Comparison of ENCODE assay signal across 3 cellular contexts in the genomic region with DNA sequence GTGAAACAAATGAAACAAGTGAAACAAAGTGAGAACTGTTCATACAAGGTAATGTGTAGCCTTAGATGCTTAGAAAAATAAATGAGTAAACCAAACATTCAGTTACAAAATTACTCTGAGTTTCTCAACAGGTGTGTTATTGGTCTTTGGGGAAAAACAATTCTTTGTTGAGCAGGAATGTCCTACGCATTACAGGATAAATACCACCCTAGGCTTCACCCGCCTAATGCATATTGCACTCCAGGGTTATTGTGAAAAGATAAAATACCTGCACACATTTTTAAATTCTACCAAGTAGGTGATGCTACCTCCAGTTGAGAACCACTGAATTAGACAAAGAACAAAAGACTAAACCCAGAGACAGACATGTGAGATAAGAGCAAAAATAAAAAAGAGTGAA.
"Had no signal": no experiment of that assay in that cellular context is flagged by ENCODE, and none has a peak within 500 bp of the region (broad histone marks: within the 10 kb centered on the region; RNA-seq: fewer than 3 reads in every experiment).

No MANE protein-coding gene starts in this region.

- DNase-seq: GDM1, GF-D8 had no signal

- ATAC-seq: GM12878 had no signal

- H3K4me3 ChIP-seq: GM12878 had no signal
